30 cellular contexts compared by ENCODE assay signal in genomic region chr2:122166820-122167219, GRCh38.
"Had no signal": no experiment of that assay in that cellular context is flagged by ENCODE, and none has a peak within 500 bp of the region (broad histone marks: within the 10 kb centered on the region; RNA-seq: fewer than 3 reads in every experiment).

No MANE protein-coding gene starts in this region.

- DNase-seq: activated CD4-positive, alpha-beta T cell treated with anti-CD3 and anti-CD28 coated beads for 4 hours; activated CD4-positive, alpha-beta T cell treated with anti-CD3 and anti-CD28 coated beads, Interleukin-2, amount 50 U/mL, for 48 hours; activated CD4-positive, CD25-positive, alpha-beta regulatory T cell; activated effector memory CD4-positive, alpha-beta T cell treated with Interleukin-2 at 50 U/mL for 16 hours; activated naive CD4-positive, alpha-beta T cell treated with anti-CD3 and anti-CD28 coated beads for 36 hours; activated naive CD8-positive, alpha-beta T cell treated with anti-CD3 and anti-CD28 coated beads, Interleukin-2, amount 10 ng/mL, durations not matched to agents 7 days and 5 days; activated T-cell treated with anti-CD3 and anti-CD28 coated beads, Interleukin-2, amount 50 U/mL, for 72 hours; amniotic stem cell; effector memory CD8-positive, alpha-beta T cell; glutamatergic neuron; left cardiac atrium; nucleus accumbens; small intestine; stimulated activated CD4-positive, alpha-beta T cell treated with anti-CD3 and anti-CD28 coated beads, Interleukin-15, amount 100 ng/mL, for 24 hours; stomach; transverse colon had no signal

- H3K4me2 ChIP-seq: hepatocyte had no signal

- H3K4me3 Mint-ChIP-seq: activated naive CD4-positive, alpha-beta T cell treated with anti-CD3 and anti-CD28 coated beads for 36 hours; activated naive CD8-positive, alpha-beta T cell treated with anti-CD3 and anti-CD28 coated beads, Interleukin-2, amount 10 ng/mL, durations not matched to agents 7 days and 5 days; activated T-cell treated with anti-CD3 and anti-CD28 coated beads, Interleukin-2, amount 50 U/mL, for 72 hours; central memory CD8-positive, alpha-beta T cell; effector memory CD8-positive, alpha-beta T cell; memory B cell; nephron; stimulated activated memory B cell treated with anti-CD40 and anti-IgM and Interleukin-4, amounts not matched to agents 10 μg/mL and 1 μg/mL and 100 μg/mL, for 72 hours; T-helper 2 cell treated with Interferon-gamma antibody and Interleukin-4, amounts not matched to agents 5 μg/mL and 100 μg/mL, for 36 hours had no signal

- H3K27ac Mint-ChIP-seq: activated naive CD4-positive, alpha-beta T cell treated with anti-CD3 and anti-CD28 coated beads for 36 hours; activated naive CD8-positive, alpha-beta T cell treated with anti-CD3 and anti-CD28 coated beads, Interleukin-2, amount 10 ng/mL, durations not matched to agents 7 days and 5 days; activated T-cell treated with anti-CD3 and anti-CD28 coated beads, Interleukin-2, amount 50 U/mL, for 72 hours; effector memory CD8-positive, alpha-beta T cell; memory B cell; stimulated activated memory B cell treated with anti-CD40 and anti-IgM and Interleukin-4, amounts not matched to agents 10 μg/mL and 1 μg/mL and 100 μg/mL, for 72 hours; T-helper 2 cell treated with Interferon-gamma antibody and Interleukin-4, amounts not matched to agents 5 μg/mL and 100 μg/mL, for 36 hours had no signal

- H2AFZ ChIP-seq: hepatocyte had no signal

- H3K27ac ChIP-seq: breast epithelium, esophagus muscularis mucosa, hepatocyte, stomach, transverse colon had no signal

- H3K27me3 Mint-ChIP-seq: activated naive CD8-positive, alpha-beta T cell treated with anti-CD3 and anti-CD28 coated beads, Interleukin-2, amount 10 ng/mL, durations not matched to agents 7 days and 5 days; central memory CD8-positive, alpha-beta T cell; memory B cell; stimulated activated memory B cell treated with anti-CD40 and anti-IgM and Interleukin-4, amounts not matched to agents 10 μg/mL and 1 μg/mL and 100 μg/mL, for 72 hours had no signal

- H3K27me3 ChIP-seq: esophagus muscularis mucosa, hepatocyte, stomach, transverse colon had no signal

- H3K4me3 ChIP-seq: breast epithelium, esophagus muscularis mucosa, hepatocyte, stomach, transverse colon had no signal

- H3K4me1 ChIP-seq: breast epithelium, esophagus muscularis mucosa, stomach, transverse colon had no signal

- H3K9me3 Mint-ChIP-seq: activated naive CD4-positive, alpha-beta T cell treated with anti-CD3 and anti-CD28 coated beads for 36 hours; activated naive CD8-positive, alpha-beta T cell treated with anti-CD3 and anti-CD28 coated beads, Interleukin-2, amount 10 ng/mL, durations not matched to agents 7 days and 5 days; activated T-cell treated with anti-CD3 and anti-CD28 coated beads, Interleukin-2, amount 50 U/mL, for 72 hours; central memory CD8-positive, alpha-beta T cell; effector memory CD8-positive, alpha-beta T cell; memory B cell; nephron; stimulated activated memory B cell treated with anti-CD40 and anti-IgM and Interleukin-4, amounts not matched to agents 10 μg/mL and 1 μg/mL and 100 μg/mL, for 72 hours; T-helper 2 cell treated with Interferon-gamma antibody and Interleukin-4, amounts not matched to agents 5 μg/mL and 100 μg/mL, for 36 hours had no signal

- H3K4me1 Mint-ChIP-seq: activated naive CD8-positive, alpha-beta T cell treated with anti-CD3 and anti-CD28 coated beads, Interleukin-2, amount 10 ng/mL, durations not matched to agents 7 days and 5 days; central memory CD8-positive, alpha-beta T cell; memory B cell; stimulated activated memory B cell treated with anti-CD40 and anti-IgM and Interleukin-4, amounts not matched to agents 10 μg/mL and 1 μg/mL and 100 μg/mL, for 72 hours had no signal

- FAIRE-seq: colon, endothelial cell of umbilical vein, frontal cortex, islet of Langerhans, small intestine, urothelium cell line had no signal

- H3K9me3 ChIP-seq: breast epithelium, esophagus muscularis mucosa, stomach, transverse colon had no signal

- H3K36me3 ChIP-seq: breast epithelium, esophagus muscularis mucosa, stomach, transverse colon had no signal

- ATAC-seq: activated T-cell treated with anti-CD3 and anti-CD28 coated beads, Interleukin-2, amount 50 U/mL, for 72 hours; effector memory CD8-positive, alpha-beta T cell; sciatic nerve; stimulated activated memory B cell treated with anti-CD40 and anti-IgM and Interleukin-4, amounts not matched to agents 10 μg/mL and 1 μg/mL and 100 μg/mL, for 72 hours had no signal

- H3K79me2 ChIP-seq: hepatocyte had no signal

- H3K36me3 Mint-ChIP-seq: activated naive CD8-positive, alpha-beta T cell treated with anti-CD3 and anti-CD28 coated beads, Interleukin-2, amount 10 ng/mL, durations not matched to agents 7 days and 5 days; memory B cell; stimulated activated memory B cell treated with anti-CD40 and anti-IgM and Interleukin-4, amounts not matched to agents 10 μg/mL and 1 μg/mL and 100 μg/mL, for 72 hours had no signal
